In the genomic region with DNA sequence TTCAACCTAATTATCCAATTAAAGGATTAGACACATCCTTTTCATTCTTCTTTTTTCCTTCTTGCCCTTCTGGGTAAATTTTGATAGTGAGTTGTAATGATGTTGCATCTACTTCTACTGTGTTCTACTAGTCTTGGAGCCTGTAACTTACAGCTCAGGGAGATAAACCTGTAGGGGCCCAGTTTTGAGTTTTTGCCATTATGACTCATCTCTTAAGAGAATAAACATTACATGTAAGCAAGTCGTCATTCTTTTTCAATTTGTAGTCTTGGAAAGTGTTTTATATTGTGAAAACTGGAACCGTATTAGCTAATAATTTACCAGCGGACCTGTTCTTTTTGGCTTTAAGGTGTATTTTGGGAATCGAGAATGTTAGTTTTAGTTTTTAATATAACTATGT, we compare ENCODE assay signal across 14 cellular contexts.
DNase-seq lines count a peak whose midpoint lies in the region; ATAC-seq lines count a peak whose summit lies in the region.
"Had no signal": no experiment of that assay in that cellular context is flagged by ENCODE, and none has a peak within 500 bp of the region (broad histone marks: within the 10 kb centered on the region; RNA-seq: fewer than 3 reads in every experiment).

No MANE protein-coding gene starts in this region.

- peak; percentile 68 for ATAC-seq in left lobe of liver
- ATAC-seq in GM21825 (IDR thresholded peaks at IDR 0.05; ENCODE audit: unreplicated experiment), result no peak
- ATAC-seq: activated T-cell treated with anti-CD3 and anti-CD28 coated beads, Interleukin-2, amount 50 U/mL, for 4 hours; CD8-positive, alpha-beta T cell; effector memory CD8-positive, alpha-beta T cell had no signal

- no peak overlapping the region for H3K27ac ChIP-seq in substantia nigra (ENCODE audit: low read depth, low read length, poor library complexity, severe bottlenecking)
- H3K27ac ChIP-seq: skin epidermis had no signal

- DNase-seq in ELR (ENCODE audit: low read depth) (peak; percentile 83), NCI-H524 treated with DMSO at 0.1 percent for 48 hours (lab: John Stamatoyannopoulos, UW) (peak; percentile 38), brain pericyte (ENCODE audit: low read depth, low spot score) (peak; percentile 12), left lobe of liver (ENCODE audit: low spot score) (no peak), SKM-1 treated with dmso at 0.1 percent for 144 hours (lab: John Stamatoyannopoulos, UW; ENCODE audit: unreplicated experiment) (no peak), substantia nigra (lab: John Stamatoyannopoulos, UW) (no peak), DMS79 treated with DMSO at 0.1 percent for 48 hours (lab: John Stamatoyannopoulos, UW) (no peak)
- DNase-seq: activated T-cell treated with anti-CD3 and anti-CD28 coated beads, Interleukin-2, amount 50 U/mL, for 4 hours; anterior cingulate cortex; CD8-positive, alpha-beta T cell; effector memory CD8-positive, alpha-beta T cell; NCI-H1436 treated with DMSO at 0.1 percent for 48 hours had no signal

Comparison
In these comparisons a context has a peak if more than half of its experiments do, and no peak if none do; other contexts are left out.
1. DNase-seq: peak in ELR (single experiment), NCI-H524 treated with DMSO at 0.1 percent for 48 hours (single experiment) and brain pericyte (single experiment); none in left lobe of liver (single experiment), SKM-1 treated with dmso at 0.1 percent for 144 hours (single experiment), substantia nigra (0 of 49) and DMS79 treated with DMSO at 0.1 percent for 48 hours (single experiment).